ENCODE assay signal across 10 cellular contexts in the genomic region with DNA sequence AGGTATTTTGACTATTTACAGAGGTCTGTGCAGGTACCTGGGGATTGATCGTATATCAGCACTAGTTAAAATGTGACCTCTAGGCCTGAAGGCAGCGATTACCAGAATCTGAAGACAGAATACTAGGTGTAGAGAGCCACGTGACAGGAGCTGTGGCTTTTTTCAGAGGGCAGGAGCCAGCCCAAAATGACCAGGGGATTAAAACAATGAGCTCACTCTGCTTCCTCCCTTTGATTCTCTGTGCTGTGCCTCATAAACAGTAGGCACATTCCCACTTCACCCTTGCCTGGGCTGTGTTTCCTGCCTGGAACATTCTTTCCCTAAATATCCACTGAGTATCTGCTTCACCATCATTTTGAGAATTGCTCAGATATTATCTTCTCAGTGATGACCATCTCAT. TPM values are rescaled to one million over a fixed set of nuclear protein-coding genes. Genes with fewer than 3 reads are reported as not detected.
DNase-seq lines count a peak whose midpoint lies in the region; ATAC-seq, FAIRE-seq and TF ChIP-seq lines count a peak whose summit lies in the region.
"Had no signal": no experiment of that assay in that cellular context is flagged by ENCODE, and none has a peak within 500 bp of the region (broad histone marks: within the 10 kb centered on the region; RNA-seq: fewer than 3 reads in every experiment).

No MANE protein-coding gene starts in this region.

- no peak overlapping the region for H3K56ac ChIP-seq in mesendoderm (ENCODE audit: low read length)

- 60% methylated on average over 3 of the region's 3 CpGs for WGBS in right lobe of liver (ENCODE audit: insufficient coverage, low coverage, low lambda C conversion rate, missing lambda C conversion rate)
- WGBS in HepG2 (ENCODE audit: low lambda C conversion rate), result 92% methylated on average over 3 of the region's 3 CpGs
- WGBS in mesendoderm (ENCODE audit: extremely low coverage, insufficient coverage, low lambda C conversion rate), result no CpG with 5 or more reads among the region's 3 CpGs
- 70 to 76% methylated on average over 3 of the region's 3 CpGs for WGBS in aorta, 2 donors

- TF ChIP-seq RAD21 in HepG2 (CRISPR knock-in tag; IDR thresholded peaks at IDR 0.05), result no peak

- no peaks in the 10 kb centered on the region for H3K9me1 ChIP-seq in endothelial cell of umbilical vein (replicated peaks; ENCODE audit: control insufficient read depth, extremely low read depth, insufficient read depth, low read length)

- dilution Hi-C loops in endothelial cell of umbilical vein (cut with MboI; ENCODE audit: extremely low pct_ligation_motif_present, low sequenced_read_pairs), result no loop called here

- H3K79me2 ChIP-seq in HepG2 (ENCODE audit: insufficient read depth, low read length) (no peaks in the 10 kb centered on the region), endothelial cell of umbilical vein (ENCODE audit: control insufficient read depth, insufficient read depth, low read length) (peaks cover 61% of the 10 kb centered on the region), mesendoderm (ENCODE audit: control insufficient read depth, insufficient read depth, low read length) (peaks cover 8% of the 10 kb centered on the region)

- POLR2A ChIA-PET in HepG2 (lab: Yijun Ruan, JAX) (interaction anchor here (0.8 kb wide), 1 partner anchor 16 kb away, joined by 4 read pairs; no protein-coding TSS in a partner anchor), endothelial cell of umbilical vein (lab: Charles Lee) (interaction anchor here (1.0 kb wide), 1 partner anchor 15 kb away, joined by 7 read pairs; the partner anchor contains the start of gene ITGAV)

- H3K23ac ChIP-seq in mesendoderm (ENCODE audit: low read length), result no peak overlapping the region

- ATAC-seq in right lobe of liver (peak in 3 of 4 donors; percentile 17 to 88 (median 47)), HepG2 (no peak), aorta (ENCODE audit: low FRiP score) (peak; percentile 26), HG03520 (IDR thresholded peaks at IDR 0.05; ENCODE audit: unreplicated experiment) (no peak)

- H3K9me3 ChIP-seq in right lobe of liver (no peaks in the 10 kb centered on the region), HepG2 (ENCODE audit: low read length) (no peaks in the 10 kb centered on the region), endothelial cell of umbilical vein (replicated peaks; ENCODE audit: control insufficient read depth, insufficient read depth, low read length) (no peaks in the 10 kb centered on the region), aorta (ENCODE audit: control insufficient read depth, low read length) (no peaks in the 10 kb centered on the region)
- no peaks in the 10 kb centered on the region for H3K9me3 ChIP-seq in effector memory CD4-positive, alpha-beta T cell (ENCODE audit: control insufficient read depth, low read length)
- H3K9me3 ChIP-seq: Caco-2 had no signal

- H2BK120ac ChIP-seq in mesendoderm (ENCODE audit: low read depth, low read length), result no peak overlapping the region

- no peak overlapping the region for H4K5ac ChIP-seq in mesendoderm (ENCODE audit: low read length)

- DNase-seq in right lobe of liver (peak in 1 of 3 donors; percentile 28), HepG2 (ENCODE audit: low spot score) (no peak), endothelial cell of umbilical vein (ENCODE audit: low read depth, low spot score) (peak; percentile 84), mesendoderm (peak; percentile 70), aorta (no peak)
- DNase-seq in activated T-cell treated with anti-CD3 and anti-CD28 coated beads, Interleukin-2, amount 50 U/mL, for 1 hour, result no peak
- no peak for DNase-seq in effector memory CD4-positive, alpha-beta T cell
- DNase-seq: Caco-2, Kasumi-1 had no signal

- peaks cover 4% of the 10 kb centered on the region for H3K79me1 ChIP-seq in mesendoderm (ENCODE audit: low read length)

- H4K20me1 ChIP-seq in HepG2 (ENCODE audit: insufficient read depth, low read length), result no peaks in the 10 kb centered on the region
- peaks cover 5% of the 10 kb centered on the region for H4K20me1 ChIP-seq in endothelial cell of umbilical vein (replicated peaks; ENCODE audit: control insufficient read depth, extremely low read depth, insufficient read depth, low read length)

- BruUV-seq in HepG2 (replicated peaks; lab: Mats Ljungman, UMichigan) (no TSS peak), endothelial cell of umbilical vein (replicated peaks; lab: Mats Ljungman, UMichigan) (no TSS peak)

- H3K4ac ChIP-seq in mesendoderm (ENCODE audit: low read depth, low read length), result no peak overlapping the region

- no peak overlapping the region for H3K9ac ChIP-seq in HepG2 (ENCODE audit: insufficient read depth, low read depth, low read length)
- H3K9ac ChIP-seq in endothelial cell of umbilical vein (replicated peaks; ENCODE audit: extremely low read depth, insufficient read depth, low read length), result peak overlapping the region; percentile 19
- H3K9ac ChIP-seq in mesendoderm (ENCODE audit: low read length), result no peak overlapping the region

- H3K18ac ChIP-seq in mesendoderm (ENCODE audit: low read length), result no peak overlapping the region

- H3K4me2 ChIP-seq in HepG2 (ENCODE audit: low read depth, low read length) (no peak overlapping the region), endothelial cell of umbilical vein (ENCODE audit: insufficient read depth, low read length) (peak overlapping the region; percentile 37), mesendoderm (ENCODE audit: low read length) (no peak overlapping the region)

- FAIRE-seq in HepG2 (lab: Jason Lieb, UNC), result no peak
- peak; percentile 82 for FAIRE-seq in endothelial cell of umbilical vein (lab: Jason Lieb, UNC)

- in situ Hi-C loops in HepG2 (cut with HindIII; ENCODE audit: extremely low pct_ligation_motif_present, low pct_unique_long_range_greater_than_20kb), result loop anchor here (10.0 kb wide), 1 partner anchor 100 kb away; no protein-coding TSS in a partner anchor

- intact Hi-C loops in right lobe of liver (cut with DNase I) (no loop called here), HepG2 (cut with micrococcal nuclease; ENCODE audit: unreplicated experiment) (no loop called here), endothelial cell of umbilical vein (cut with micrococcal nuclease) (no loop called here), aorta (cut with DNase I) (no loop called here)

- H2BK15ac ChIP-seq in mesendoderm (replicated peaks; ENCODE audit: low read depth), result no peak overlapping the region

- CTCF ChIA-PET in HepG2 (lab: Yijun Ruan, JAX; ENCODE audit: low intra/inter-chr PET ratio, low total read pairs) (no interaction called here), endothelial cell of umbilical vein (lab: Charles Lee) (interaction anchor here (0.7 to 2.0 kb wide), 9 partner anchors 9 to 102 kb away, joined by 3 to 13 read pairs (median 5); partner anchors contain the start of gene ITGAV)

- no peaks in the 10 kb centered on the region for H3K27me3 ChIP-seq in right lobe of liver
- no peaks in the 10 kb centered on the region for H3K27me3 ChIP-seq in HepG2 (ENCODE audit: control insufficient read depth in 1 of 2, insufficient read depth in 2 of 2, low read length in 2 of 2)
- no peaks in the 10 kb centered on the region for H3K27me3 ChIP-seq in endothelial cell of umbilical vein (ENCODE audit: control insufficient read depth in 2 of 2, insufficient read depth in 2 of 2, low read length in 2 of 2)
- no peaks in the 10 kb centered on the region for H3K27me3 ChIP-seq in mesendoderm (ENCODE audit: insufficient read depth, low read length, poor library complexity)
- H3K27me3 ChIP-seq in aorta (ENCODE audit: control insufficient read depth in 1 of 2, insufficient read depth in 2 of 2, low read length in 1 of 2), result no peaks in the 10 kb centered on the region
- H3K27me3 ChIP-seq in effector memory CD4-positive, alpha-beta T cell (replicated peaks; ENCODE audit: control insufficient read depth, insufficient read depth, low read length, poor library complexity, severe bottlenecking), result no peaks in the 10 kb centered on the region

- H2BK5ac ChIP-seq in mesendoderm (ENCODE audit: low read length), result no peak overlapping the region

- H3K4me1 ChIP-seq in right lobe of liver, result no peaks in the 10 kb centered on the region
- no peaks in the 10 kb centered on the region for H3K4me1 ChIP-seq in HepG2 (ENCODE audit: insufficient read depth, low read length)
- peaks cover 22% of the 10 kb centered on the region for H3K4me1 ChIP-seq in endothelial cell of umbilical vein (ENCODE audit: control insufficient read depth, extremely low read depth, insufficient read depth, low read length)
- H3K4me1 ChIP-seq in mesendoderm (ENCODE audit: control insufficient read depth, low read depth, low read length), result peaks cover 1% of the 10 kb centered on the region
- H3K4me1 ChIP-seq in aorta (ENCODE audit: control insufficient read depth in 1 of 2, insufficient read depth in 2 of 2, low read length in 2 of 2), result peaks cover 0 to 2% of the 10 kb centered on the region in 2 donors
- H3K4me1 ChIP-seq in effector memory CD4-positive, alpha-beta T cell (ENCODE audit: control insufficient read depth, insufficient read depth, low read length, poor library complexity, severe bottlenecking), result no peaks in the 10 kb centered on the region
- H3K4me1 ChIP-seq: Caco-2 had no signal

- H3K4me3 ChIP-seq in right lobe of liver (no peak overlapping the region), HepG2 (replicated peaks in 1 of 3; ENCODE audit: insufficient read depth in 1 of 3, low read depth in 2 of 3, low read length in 3 of 3) (no peak overlapping the region), endothelial cell of umbilical vein (replicated peaks in 1 of 3; ENCODE audit: insufficient read depth in 1 of 3, low read depth in 1 of 3, low read length in 3 of 3) (no peak overlapping the region), mesendoderm (ENCODE audit: low read length) (no peak overlapping the region), aorta (ENCODE audit: low read length in 2 of 2) (no peak overlapping the region)
- H3K4me3 ChIP-seq in effector memory CD4-positive, alpha-beta T cell (ENCODE audit: insufficient read depth, low read depth, low read length, poor library complexity, severe bottlenecking), result no peak overlapping the region

- TF ChIP-seq POLR2A in right lobe of liver (IDR thresholded peaks at IDR 0.05) (no peak), HepG2 (IDR thresholded peaks at IDR 0.05; ENCODE audit: insufficient read depth in 1 of 2, low read depth in 2 of 2, low read length in 2 of 2) (no peak), endothelial cell of umbilical vein (IDR thresholded peaks at IDR 0.05; ENCODE audit: low read depth, low read length) (no peak)

- no peak overlapping the region for H2AFZ ChIP-seq in HepG2 (ENCODE audit: low read length)
- no peak overlapping the region for H2AFZ ChIP-seq in endothelial cell of umbilical vein (ENCODE audit: low read depth, low read length)

- TF ChIP-seq CTCF in right lobe of liver (IDR thresholded peaks at IDR 0.05) (no peak), HepG2 (CRISPR knock-in tag; IDR thresholded peaks at IDR 0.05) (no peak), endothelial cell of umbilical vein (IDR thresholded peaks at IDR 0.05; ENCODE audit: extremely low read depth in 1 of 2, insufficient read depth in 1 of 2, low read depth in 1 of 2, low read length in 2 of 2) (no peak)

- TF ChIP-seq EP300 in HepG2 (IDR thresholded peaks at IDR 0.05; ENCODE audit: low read depth in 2 of 2, low read length in 2 of 2) (no peak), HepG2 (CRISPR knock-in tag; IDR thresholded peaks at IDR 0.05; ENCODE audit: borderline replicate concordance) (no peak)

- no peaks in the 10 kb centered on the region for H3K36me3 ChIP-seq in right lobe of liver
- peaks cover 18 to 55% of the 10 kb centered on the region in 2 experiments for H3K36me3 ChIP-seq in HepG2 (replicated peaks in 1 of 2; ENCODE audit: control insufficient read depth in 1 of 2, insufficient read depth in 2 of 2, low read length in 2 of 2)
- H3K36me3 ChIP-seq in endothelial cell of umbilical vein (ENCODE audit: control insufficient read depth in 2 of 2, extremely low read depth in 1 of 2, insufficient read depth in 2 of 2, low read length in 2 of 2), result peaks cover 7 to 15% of the 10 kb centered on the region in 2 experiments
- H3K36me3 ChIP-seq in mesendoderm (ENCODE audit: control insufficient read depth, insufficient read depth, low read length), result no peaks in the 10 kb centered on the region
- H3K36me3 ChIP-seq in aorta (ENCODE audit: control insufficient read depth in 1 of 2, insufficient read depth in 2 of 2, low read length in 1 of 2), result peaks cover 0 to 3% of the 10 kb centered on the region in 2 donors
- H3K36me3 ChIP-seq in effector memory CD4-positive, alpha-beta T cell (ENCODE audit: control insufficient read depth, insufficient read depth, low read length), result no peaks in the 10 kb centered on the region

- no peak overlapping the region for H2AK5ac ChIP-seq in mesendoderm (ENCODE audit: low read length)

- H3K27ac ChIP-seq in right lobe of liver (peak overlapping the region in 1 of 3 donors; percentile 6), HepG2 (ENCODE audit: extremely low read length, insufficient read depth, low read length) (no peak overlapping the region), endothelial cell of umbilical vein (ENCODE audit: insufficient read depth, low read depth, low read length) (peak overlapping the region; percentile 76), mesendoderm (ENCODE audit: low read depth, low read length) (no peak overlapping the region), aorta (ENCODE audit: low read depth in 1 of 2, low read length in 2 of 2) (no peak overlapping the region)
- no peak overlapping the region for H3K27ac ChIP-seq in effector memory CD4-positive, alpha-beta T cell (ENCODE audit: insufficient read depth, low read length, poor library complexity, severe bottlenecking)

- H4K8ac ChIP-seq in mesendoderm (ENCODE audit: low read depth, low read length), result no peak overlapping the region

RNA-seq across cellular contexts. Expression of gene ITGAV, which starts 15.2 kb away (rescaled TPM):
- 10 to 100 TPM; 16.3 to 48.4 (median 26.4) TPM for total RNA-seq in right lobe of liver
- total RNA-seq in HepG2 (2016; rRNA removed; fragmentation: Illumina TruSeq; extraction: Trizol), result 35.8 and 60.4 TPM in 2 replicates
- 3.7 and 6.3 TPM in 2 replicates for total RNA-seq in HepG2 (2016; cell fraction: cytosol; rRNA removed; fragmentation: Illumina TruSeq; extraction: Trizol; ENCODE audit: low read depth)
- total RNA-seq in HepG2 (2016; cell fraction: insoluble cytoplasmic fraction; rRNA removed; fragmentation: Illumina TruSeq; extraction: Trizol), result 33.3 and 58.5 TPM in 2 replicates
- total RNA-seq in HepG2 (2016; cell fraction: membrane; rRNA removed; fragmentation: Illumina TruSeq; extraction: Trizol), result 7.7 and 8.2 TPM in 2 replicates
- 74.9 and 86.9 TPM in 2 replicates for total RNA-seq in HepG2 (2016; cell fraction: nucleus; rRNA removed; fragmentation: Illumina TruSeq; extraction: Trizol)
- polyA plus RNA-seq in HepG2 (2011; rRNA removed), result 52.0 and 59.1 TPM in 2 replicates
- polyA plus RNA-seq in HepG2 (2011; cell fraction: cytosol; rRNA removed), result 21.6 and 34.2 TPM in 2 replicates
- polyA plus RNA-seq in HepG2 (2011; cell fraction: nucleus; rRNA removed), result 55.2 and 64.5 TPM in 2 replicates
- polyA plus RNA-seq in HepG2 (2012), result 25.9 and 41.2 TPM in 2 replicates
- polyA plus RNA-seq in HepG2 (2016; cell fraction: cytosol; fragmentation: Illumina TruSeq; extraction: Trizol; ENCODE audit: low read depth), result 0.74 and 0.83 TPM in 2 replicates
- 14.0 and 15.7 TPM in 2 replicates for polyA plus RNA-seq in HepG2 (2016; cell fraction: insoluble cytoplasmic fraction; fragmentation: Illumina TruSeq; extraction: Trizol; ENCODE audit: low read depth)
- polyA plus RNA-seq in HepG2 (2016; cell fraction: membrane; fragmentation: Illumina TruSeq; extraction: Trizol; ENCODE audit: low read depth), result 1.8 and 2.3 TPM in 2 replicates
- polyA plus RNA-seq in HepG2 (2016; cell fraction: nucleus; fragmentation: Illumina TruSeq; extraction: Trizol; ENCODE audit: insufficient read depth, low read depth), result 56.7 and 59.3 TPM in 2 replicates
- polyA minus RNA-seq in HepG2 (2011; rRNA and poly(A)+ RNA removed; ENCODE audit: low replicate concordance), result 22.8 and 55.2 TPM in 2 replicates
- 138 and 152 TPM in 2 replicates for polyA minus RNA-seq in HepG2 (2011; cell fraction: cytosol; rRNA and poly(A)+ RNA removed)
- 135 and 161 TPM in 2 replicates for polyA minus RNA-seq in HepG2 (2011; cell fraction: nucleus; rRNA and poly(A)+ RNA removed)
- 131 and 135 TPM in 2 replicates for total RNA-seq in endothelial cell of umbilical vein
- polyA plus RNA-seq in endothelial cell of umbilical vein, result 58.9 and 61.8 TPM in 2 replicates
- polyA plus RNA-seq in endothelial cell of umbilical vein (2011; cell fraction: cytosol; rRNA removed), result 42.4 and 56.1 TPM in 2 replicates
- 132 and 167 TPM in 2 replicates for polyA plus RNA-seq in endothelial cell of umbilical vein (2011; cell fraction: nucleus; rRNA removed)
- polyA plus RNA-seq in endothelial cell of umbilical vein (2012), result 186 and 226 TPM in 2 replicates
- polyA minus RNA-seq in endothelial cell of umbilical vein, result 308 and 336 TPM in 2 replicates
- 24.8 TPM for polyA minus RNA-seq in endothelial cell of umbilical vein (2011; cell fraction: cytosol; rRNA and poly(A)+ RNA removed)
- 215 and 368 TPM in 2 replicates for polyA minus RNA-seq in endothelial cell of umbilical vein (2011; cell fraction: nucleus; rRNA and poly(A)+ RNA removed)
- polyA plus RNA-seq in mesendoderm (2013, experiment 1 of 2), result 25.0 TPM
- 25.4 TPM for polyA plus RNA-seq in mesendoderm (2013, experiment 2 of 2)
- 100 to 1,000 TPM; 138 to 146 TPM for total RNA-seq in aorta
- polyA plus RNA-seq in aorta, result 10 to 100 TPM; 27.9 to 40.1 TPM

Comparison
In these comparisons a context has a peak if more than half of its experiments do, and no peak if none do; other contexts are left out.
1. ATAC-seq: peak in right lobe of liver (3 of 4) and aorta (single experiment); none in HepG2 (single experiment) and HG03520 (single experiment).
2. DNase-seq: peak in endothelial cell of umbilical vein (single experiment) and mesendoderm (single experiment); none in HepG2 (single experiment), aorta (0 of 2), activated T-cell treated with anti-CD3 and anti-CD28 coated beads, Interleukin-2, amount 50 U/mL, for 1 hour (single experiment) and effector memory CD4-positive, alpha-beta T cell (0 of 3).